ENCODE assay signal across 26 cellular contexts in the genomic region with DNA sequence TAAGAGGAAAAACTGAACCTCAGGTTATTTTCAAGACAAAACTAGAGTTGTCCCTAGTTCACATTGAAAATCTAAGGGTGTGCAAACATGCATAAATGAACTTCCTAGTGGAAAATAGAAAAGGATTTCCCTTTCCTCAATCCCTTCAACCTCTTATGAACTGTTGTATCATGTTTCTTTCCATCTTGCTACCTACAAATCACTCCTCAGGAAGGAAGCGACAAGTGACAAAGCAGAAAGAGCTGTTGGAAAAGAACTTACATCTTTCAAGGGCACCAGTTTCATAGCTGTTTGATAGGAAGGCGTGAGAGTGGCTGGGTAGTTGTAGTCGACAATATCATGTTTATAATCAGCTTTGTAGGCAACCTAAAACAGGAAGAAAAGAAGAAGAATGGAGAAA. TPM values are rescaled to one million over a fixed set of nuclear protein-coding genes. Genes with fewer than 3 reads are reported as not detected.
A peak's percentile ranks its signal among the peaks of the same experiment; 100 is the strongest.
DNase-seq lines count a peak whose midpoint lies in the region; ATAC-seq, FAIRE-seq and TF ChIP-seq lines count a peak whose summit lies in the region.
"Had no signal": no experiment of that assay in that cellular context is flagged by ENCODE, and none has a peak within 500 bp of the region (broad histone marks: within the 10 kb centered on the region; RNA-seq: fewer than 3 reads in every experiment).

No MANE protein-coding gene starts in this region.

- no peak overlapping the region for H4K5ac ChIP-seq in H1 (ENCODE audit: insufficient read length, low read depth, low read length)

- no peak overlapping the region for H3K56ac ChIP-seq in H1 (replicated peaks; ENCODE audit: insufficient read length, low read depth, low read length)

- H3K4me1 ChIP-seq in left ventricle myocardium inferior, result peaks cover 70% of the 10 kb centered on the region
- H3K4me1 ChIP-seq in H1 (replicated peaks in 1 of 4; ENCODE audit: control insufficient read depth in 3 of 4, insufficient read depth in 4 of 4, low read length in 3 of 4), result no peaks in the 10 kb centered on the region
- peaks cover 39% of the 10 kb centered on the region for H3K4me1 ChIP-seq in psoas muscle
- H3K4me1 ChIP-seq in smooth muscle cell (ENCODE audit: low read depth), result no peaks in the 10 kb centered on the region
- H3K4me1 ChIP-seq: HAP-1 had no signal

- H3K4ac ChIP-seq in H1 (replicated peaks; ENCODE audit: insufficient read length, low read depth, low read length), result no peak overlapping the region

- H3K79me2 ChIP-seq in H1 (ENCODE audit: control insufficient read depth in 1 of 2, insufficient read depth in 2 of 2, low read length in 2 of 2) (no peaks in the 10 kb centered on the region), smooth muscle cell (ENCODE audit: low read depth) (no peaks in the 10 kb centered on the region)

- TF ChIP-seq CTCF in left ventricle myocardium inferior (IDR thresholded peaks at IDR 0.05; ENCODE audit: borderline replicate concordance) (no peak), H1 (IDR thresholded peaks at IDR 0.05; ENCODE audit: control extremely low read depth in 1 of 3, insufficient read depth in 1 of 3, low read depth in 1 of 3, low read length in 3 of 3) (no peak), psoas muscle (IDR thresholded peaks at IDR 0.05) (no peak), smooth muscle cell (IDR thresholded peaks at IDR 0.05; ENCODE audit: borderline replicate concordance, insufficient read depth, poor library complexity, severe bottlenecking) (no peak)

- intact Hi-C loops in left ventricle myocardium inferior (cut with micrococcal nuclease), result no loop called here
- intact Hi-C loops in left ventricle myocardium superior (cut with micrococcal nuclease), result no loop called here
- intact Hi-C loops in psoas muscle (cut with DNase I), result no loop called here

- H3K4me2 ChIP-seq in H1 (ENCODE audit: insufficient read depth in 1 of 2, low read depth in 2 of 2, low read length in 2 of 2) (no peak overlapping the region), smooth muscle cell (no peak overlapping the region)
- H3K4me2 ChIP-seq: A549; BLaER1 treated with 17β-estradiol and CSF1 and Interleukin-3, amounts not matched to agents 10 nM and 100 nM; GM23338 had no signal

- H4K20me1 ChIP-seq in H1 (replicated peaks in 1 of 2; ENCODE audit: control insufficient read depth in 1 of 2, insufficient read depth in 2 of 2, low read length in 2 of 2) (no peaks in the 10 kb centered on the region), smooth muscle cell (ENCODE audit: low read depth) (no peaks in the 10 kb centered on the region)
- H4K20me1 ChIP-seq: BLaER1 treated with 17β-estradiol and CSF1 and Interleukin-3, amounts not matched to agents 10 nM and 100 nM had no signal

- POLR2A ChIA-PET in H1 (lab: Charles Lee; ENCODE audit: partially characterized antibody), result no interaction called here

- TF ChIP-seq RAD21 in H1 (IDR thresholded peaks at IDR 0.05 in 1 of 2, conservative IDR thresholded peaks at IDR 0.05 in 1 of 2; ENCODE audit: low read depth in 2 of 2, low read length in 2 of 2), result no peak

- H3K27me3 ChIP-seq in left ventricle myocardium inferior (ENCODE audit: low read depth) (no peaks in the 10 kb centered on the region), H1 (replicated peaks in 1 of 4; ENCODE audit: control insufficient read depth in 3 of 4, extremely low read depth in 1 of 4, insufficient read depth in 3 of 4, low read length in 3 of 4) (no peaks in the 10 kb centered on the region), psoas muscle (ENCODE audit: insufficient read depth in 3 of 3, low read length in 2 of 3) (no peaks in the 10 kb centered on the region), smooth muscle cell (ENCODE audit: low read depth) (no peaks in the 10 kb centered on the region)
- H3K27me3 ChIP-seq: BE2C; BLaER1 treated with 17β-estradiol and CSF1 and Interleukin-3, amounts not matched to agents 10 nM and 100 nM had no signal

- no peak overlapping the region for H2BK20ac ChIP-seq in H1 (ENCODE audit: low read length)

- H2BK5ac ChIP-seq in H1 (ENCODE audit: low read depth, low read length), result no peak overlapping the region

- ATAC-seq in left ventricle myocardium superior (no peak), psoas muscle (peak; percentile 28 to 60 (median 38)), HG03442 (IDR thresholded peaks at IDR 0.05; ENCODE audit: unreplicated experiment) (no peak)
- ATAC-seq: A549, GM23338 had no signal

- H2AFZ ChIP-seq in H1 (ENCODE audit: low read length) (0 out of 2 replicates have a peak overlapping the region, but pooled peaks have one; percentile 18), smooth muscle cell (ENCODE audit: low read depth) (no peak overlapping the region)
- H2AFZ ChIP-seq: GM23338 had no signal

- H3K9me3 ChIP-seq in left ventricle myocardium inferior (replicated peaks), result no peaks in the 10 kb centered on the region
- H3K9me3 ChIP-seq in H1 (ENCODE audit: insufficient read depth in 2 of 2, low read depth in 1 of 2, low read length in 1 of 2), result no peaks in the 10 kb centered on the region
- no peaks in the 10 kb centered on the region for H3K9me3 ChIP-seq in psoas muscle
- no peaks in the 10 kb centered on the region for H3K9me3 ChIP-seq in smooth muscle cell (replicated peaks; ENCODE audit: low read depth)
- H3K9me3 ChIP-seq: A549, BE2C, HAP-1 had no signal

- no peaks in the 10 kb centered on the region for H3F3A ChIP-seq in smooth muscle cell (ENCODE audit: low read depth)

- peaks cover 16% of the 10 kb centered on the region for H3K36me3 ChIP-seq in left ventricle myocardium inferior
- no peaks in the 10 kb centered on the region for H3K36me3 ChIP-seq in H1 (ENCODE audit: control insufficient read depth in 2 of 4, insufficient read depth in 4 of 4, low read length in 3 of 4)
- peaks cover 0 to 97% of the 10 kb centered on the region in 2 donors for H3K36me3 ChIP-seq in psoas muscle (ENCODE audit: insufficient read depth in 1 of 2, low read depth in 1 of 2)
- H3K36me3 ChIP-seq in smooth muscle cell (ENCODE audit: low read depth), result no peaks in the 10 kb centered on the region
- H3K36me3 ChIP-seq: BE2C; BLaER1 treated with 17β-estradiol and CSF1 and Interleukin-3, amounts not matched to agents 10 nM and 100 nM; HAP-1 had no signal

- H3K18ac ChIP-seq in H1 (ENCODE audit: extremely low read depth, low read length), result no peak overlapping the region

- no peak for TF ChIP-seq EP300 in H1 (IDR thresholded peaks at IDR 0.05; ENCODE audit: borderline replicate concordance in 1 of 2, low read depth in 2 of 2, low read length in 2 of 2)

- peak overlapping the region; percentile 82 for H3K27ac ChIP-seq in left ventricle myocardium inferior (replicated peaks)
- H3K27ac ChIP-seq in H1 (ENCODE audit: low read depth, low read length), result no peak overlapping the region
- peak overlapping the region; percentile 90 for H3K27ac ChIP-seq in psoas muscle
- no peak overlapping the region for H3K27ac ChIP-seq in smooth muscle cell (ENCODE audit: low read depth)
- H3K27ac ChIP-seq: A549; BLaER1 treated with 17β-estradiol and CSF1 and Interleukin-3, amounts not matched to agents 10 nM and 100 nM had no signal

- no peak for TF ChIP-seq POLR2A in H1 (IDR thresholded peaks at IDR 0.05; ENCODE audit: control extremely low read depth in 1 of 2, low read depth in 2 of 2, low read length in 2 of 2)

- no peaks in the 10 kb centered on the region for H3K23me2 ChIP-seq in H1 (ENCODE audit: low read depth, low read length)

- DNase-seq in left ventricle myocardium inferior (no peak), left ventricle myocardium superior (no peak), H1 (ENCODE audit: low read depth in 1 of 2, low spot score in 2 of 2) (no peak), psoas muscle (no peak), smooth muscle cell (lab: John Stamatoyannopoulos, UW; ENCODE audit: unreplicated experiment) (no peak), NCI-H146 treated with DMSO at 0.1 percent for 48 hours (lab: John Stamatoyannopoulos, UW; ENCODE audit: unreplicated experiment) (no peak)
- DNase-seq: 8988T; ACHN; AML-193; BE2C; Calu3; CD4-positive, alpha-beta memory T cell; COR-L47; DMS53; DMS79 treated with DMSO at 0.1 percent for 48 hours; GF-D8 had no signal

- H2BK12ac ChIP-seq in H1 (ENCODE audit: low read depth, low read length), result no peak overlapping the region

- WGBS in H1 (ENCODE audit: extremely low coverage in 1 of 2, insufficient coverage in 1 of 2, insufficient read length in 1 of 2, insufficient replicate concordance in 2 of 2, low coverage in 1 of 2, low lambda C conversion rate in 2 of 2, missing lambda C conversion rate in 1 of 2), 2 experiments, result 91% methylated on average over 3 of the region's 3 CpGs; no CpG with 5 or more reads in 1 of the 2 experiments
- WGBS in psoas muscle, 3 donors, result 31 to 39% (median 37%) methylated on average over 3 of the region's 3 CpGs
- 94% methylated on average over 3 of the region's 3 CpGs for WGBS in smooth muscle cell (ENCODE audit: low lambda C conversion rate)

- H3K79me1 ChIP-seq in H1 (ENCODE audit: low read depth, low read length), result no peaks in the 10 kb centered on the region

- CTCF ChIA-PET in H1 (lab: Charles Lee; ENCODE audit: partially characterized antibody), result no interaction called here

- no peak overlapping the region for H2BK15ac ChIP-seq in H1 (ENCODE audit: low read length)

- H3K14ac ChIP-seq in H1 (ENCODE audit: insufficient read length), result no peak overlapping the region

- H2AK5ac ChIP-seq in H1 (ENCODE audit: low read depth, low read length), result no peak overlapping the region

- no peak overlapping the region for H3K23ac ChIP-seq in H1 (ENCODE audit: insufficient read length)

- no peak overlapping the region for H3K4me3 ChIP-seq in left ventricle myocardium inferior
- H3K4me3 ChIP-seq in H1 (ENCODE audit: extremely low read depth in 1 of 4, insufficient read depth in 2 of 4, low read depth in 3 of 4, low read length in 4 of 4), result no peak overlapping the region
- no peak overlapping the region for H3K4me3 ChIP-seq in psoas muscle
- no peak overlapping the region for H3K4me3 ChIP-seq in smooth muscle cell
- H3K4me3 ChIP-seq: A549; BLaER1 treated with 17β-estradiol and CSF1 and Interleukin-3, amounts not matched to agents 10 nM and 100 nM; GM23338; HAP-1 had no signal

- no peak overlapping the region for H4K91ac ChIP-seq in H1 (replicated peaks; ENCODE audit: insufficient read length, low read length)

- H4K8ac ChIP-seq in H1 (ENCODE audit: extremely low read depth, insufficient read depth, low read length), result no peak overlapping the region

- no peak for FAIRE-seq in H1 (lab: Jason Lieb, UNC)
- FAIRE-seq: A549, GM12891, GM18507, H54 had no signal

- no peak overlapping the region for H3K9ac ChIP-seq in H1 (replicated peaks in 1 of 4; ENCODE audit: extremely low read depth in 1 of 4, low read depth in 3 of 4, low read length in 3 of 4)
- no peak overlapping the region for H3K9ac ChIP-seq in smooth muscle cell (ENCODE audit: low read depth)
- H3K9ac ChIP-seq: BLaER1 treated with 17β-estradiol and CSF1 and Interleukin-3, amounts not matched to agents 10 nM and 100 nM had no signal

- no peak overlapping the region for H2BK120ac ChIP-seq in H1 (replicated peaks; ENCODE audit: low read depth, low read length)

RNA-seq across cellular contexts. Expression of a gene that starts 23.9 kb away (rescaled TPM):
- total RNA-seq in left ventricle myocardium inferior, result 1,025 TPM
- total RNA-seq in left ventricle myocardium superior, result 826 TPM
- not detected in 2 replicates for total RNA-seq in H1 (2021; fragmentation: NEBNext Ultra II Directional; extraction: Animal tissue kit (Norgen Biotek cat#: 25700))
- not detected in 2 replicates for polyA plus RNA-seq in H1 (2011; rRNA removed)
- not detected for polyA plus RNA-seq in H1 (2011; cell fraction: cytosol; rRNA removed)
- not detected for polyA plus RNA-seq in H1 (2011; cell fraction: nucleus; rRNA removed)
- polyA plus RNA-seq in H1 (2012, experiment 1 of 2), result not detected in 4 replicates
- polyA plus RNA-seq in H1 (2012, experiment 2 of 2), result not detected
- polyA plus RNA-seq in H1 (2013, experiment 1 of 2), result 0.02 TPM
- polyA plus RNA-seq in H1 (2013, experiment 2 of 2), result not detected
- not detected in 2 replicates for polyA minus RNA-seq in H1 (2011; rRNA and poly(A)+ RNA removed)
- polyA minus RNA-seq in H1 (2011; cell fraction: cytosol; rRNA and poly(A)+ RNA removed), result not detected
- polyA minus RNA-seq in H1 (2011; cell fraction: nucleus; rRNA and poly(A)+ RNA removed), result not detected
- 1,000 to 10,000 TPM; 1,429 to 2,239 (median 2,182) TPM for total RNA-seq in psoas muscle
- 100 to 1,000 TPM in 2 of 3 donors, 10 to 100 TPM in 1; 41.4 to 503 (median 320) TPM for polyA plus RNA-seq in psoas muscle
- not detected in 2 replicates for total RNA-seq in smooth muscle cell
- not detected in 2 replicates for polyA plus RNA-seq in smooth muscle cell
- total RNA-seq: Calu3; CD4-positive, alpha-beta memory T cell; Daoy; G401; GM23338 had no signal
- polyA plus RNA-seq: A549; CD4-positive, alpha-beta memory T cell; GM23338 had no signal

RNA-seq across cellular contexts. Expression of a gene that starts 39.7 kb away (rescaled TPM):
- total RNA-seq in left ventricle myocardium inferior (9.9 TPM), left ventricle myocardium superior (15.5 TPM), psoas muscle (10 to 100 TPM in 3 of 4 donors, 1 to 10 TPM in 1; 8.2 to 12.4 (median 12.0) TPM), smooth muscle cell (21.5 and 25.8 TPM in 2 replicates)
- total RNA-seq in H1 (2021; fragmentation: NEBNext Ultra II Directional; extraction: Animal tissue kit (Norgen Biotek cat#: 25700)), result 4.1 and 5.0 TPM in 2 replicates
- polyA plus RNA-seq in H1 (2011; rRNA removed) (1.3 and 2.3 TPM in 2 replicates), psoas muscle (10 to 100 TPM in 1 of 3 donors, 1 to 10 TPM in 2; 4.5 to 24.7 (median 7.4) TPM), smooth muscle cell (12.3 and 16.2 TPM in 2 replicates)
- 2.3 TPM for polyA plus RNA-seq in H1 (2011; cell fraction: cytosol; rRNA removed)
- polyA plus RNA-seq in H1 (2011; cell fraction: nucleus; rRNA removed), result 2.2 TPM
- 3.8 to 4.2 TPM (median 4.1 TPM) in 4 replicates for polyA plus RNA-seq in H1 (2012, experiment 1 of 2)
- polyA plus RNA-seq in H1 (2012, experiment 2 of 2), result 0.96 TPM
- 1.9 TPM for polyA plus RNA-seq in H1 (2013, experiment 1 of 2)
- polyA plus RNA-seq in H1 (2013, experiment 2 of 2), result 2.0 TPM
- 1.8 and 3.1 TPM in 2 replicates for polyA minus RNA-seq in H1 (2011; rRNA and poly(A)+ RNA removed)
- polyA minus RNA-seq in H1 (2011; cell fraction: cytosol; rRNA and poly(A)+ RNA removed), result 3.2 TPM
- polyA minus RNA-seq in H1 (2011; cell fraction: nucleus; rRNA and poly(A)+ RNA removed), result 4.0 TPM

Comparison
In these comparisons a context has a peak if more than half of its experiments do, and no peak if none do; other contexts are left out.
1. H3K27ac ChIP-seq: peak in left ventricle myocardium inferior (single experiment) and psoas muscle (single experiment); none in H1 (single experiment) and smooth muscle cell (single experiment).
2. ATAC-seq: peak in psoas muscle (4 of 4); none in left ventricle myocardium superior (single experiment) and HG03442 (single experiment).
3. RNA of a gene that starts 23.9 kb away (total RNA-seq): 1,429 to 2,239 TPM in psoas muscle, 1,025 TPM in left ventricle myocardium inferior (single experiment) and 826 TPM in left ventricle myocardium superior (single experiment); not detected in H1 and not detected in smooth muscle cell; every median in the first group is over 100 times any median in the second.